In genomic region chr7:3544202-3544601, GRCh38 we compare ENCODE assay signal across 34 cellular contexts.
DNase-seq lines count a peak whose midpoint lies in the region; ATAC-seq and TF ChIP-seq lines count a peak whose summit lies in the region.
"Had no signal": no experiment of that assay in that cellular context is flagged by ENCODE, and none has a peak within 500 bp of the region (broad histone marks: within the 10 kb centered on the region; RNA-seq: fewer than 3 reads in every experiment).

No MANE protein-coding gene starts in this region.

- H3K9me3 ChIP-seq in Loucy (ENCODE audit: insufficient read depth, low read depth, low read length) (no peaks in the 10 kb centered on the region), neural progenitor cell (ENCODE audit: low read depth) (no peaks in the 10 kb centered on the region)
- H3K9me3 ChIP-seq: colonic mucosa, SJSA1, suprapubic skin had no signal

- H3F3A ChIP-seq in Loucy (ENCODE audit: low read depth): no peaks in the 10 kb centered on the region
- H3F3A ChIP-seq in neural progenitor cell (ENCODE audit: low read depth): no peaks in the 10 kb centered on the region

- H3K4me3 Mint-ChIP-seq in chondrocyte (ENCODE audit: unreplicated experiment): no peak overlapping the region
- no peak overlapping the region for H3K4me3 Mint-ChIP-seq in neural progenitor cell
- H3K4me3 Mint-ChIP-seq in osteocyte (ENCODE audit: unreplicated experiment): no peak overlapping the region
- H3K4me3 Mint-ChIP-seq: activated CD4-positive, alpha-beta T cell treated with anti-CD3 and anti-CD28 coated beads, Interleukin-2, amount 10 ng/mL, durations not matched to agents 7 days and 5 days; activated naive CD8-positive, alpha-beta T cell treated with anti-CD3 and anti-CD28 coated beads for 36 hours; CD4-positive, CD25-positive, alpha-beta regulatory T cell; naive thymus-derived CD4-positive, alpha-beta T cell had no signal

- H3K27me3 Mint-ChIP-seq in chondrocyte (ENCODE audit: low read depth) (no peaks in the 10 kb centered on the region), neural progenitor cell (ENCODE audit: insufficient read depth, low read depth) (no peaks in the 10 kb centered on the region), osteocyte (ENCODE audit: unreplicated experiment) (no peaks in the 10 kb centered on the region)
- H3K27me3 Mint-ChIP-seq: activated CD4-positive, alpha-beta T cell treated with anti-CD3 and anti-CD28 coated beads, Interleukin-2, amount 10 ng/mL, durations not matched to agents 7 days and 5 days; activated naive CD8-positive, alpha-beta T cell treated with anti-CD3 and anti-CD28 coated beads for 36 hours had no signal

- H3K4me3 ChIP-seq in Loucy (ENCODE audit: low read length, poor library complexity, severe bottlenecking): no peak overlapping the region
- H3K4me3 ChIP-seq in neural progenitor cell: no peak overlapping the region
- H3K4me3 ChIP-seq: colonic mucosa, SJSA1, skin epidermis, suprapubic skin had no signal

- H3K36me3 ChIP-seq in Loucy (ENCODE audit: insufficient read depth, low read length) (no peaks in the 10 kb centered on the region), neural progenitor cell (no peaks in the 10 kb centered on the region)
- H3K36me3 ChIP-seq: colonic mucosa, suprapubic skin had no signal

- no peaks in the 10 kb centered on the region for H3K9me2 ChIP-seq in Loucy (replicated peaks; ENCODE audit: low read depth, low read length)

- H3K27me3 ChIP-seq in Loucy (ENCODE audit: insufficient read depth, low read length, poor library complexity, severe bottlenecking) (no peaks in the 10 kb centered on the region), neural progenitor cell (no peaks in the 10 kb centered on the region)
- H3K27me3 ChIP-seq: colonic mucosa, SJSA1, suprapubic skin had no signal

- H4K20me1 ChIP-seq in Loucy (ENCODE audit: insufficient read depth, low read length, poor library complexity, severe bottlenecking) (no peaks in the 10 kb centered on the region), neural progenitor cell (ENCODE audit: low read depth) (no peaks in the 10 kb centered on the region)

- H3K4me2 ChIP-seq in Loucy (ENCODE audit: low read depth, low read length, poor library complexity, severe bottlenecking) (no peak overlapping the region), neural progenitor cell (no peak overlapping the region)

- TF ChIP-seq CTCF in Loucy (conservative IDR thresholded peaks at IDR 0.05; ENCODE audit: low read length) (peak; percentile 32), chondrocyte (IDR thresholded peaks at IDR 0.05) (peak; percentile 18), neural progenitor cell (IDR thresholded peaks at IDR 0.05) (peak; percentile 63), osteocyte (IDR thresholded peaks at IDR 0.05) (no peak), omental fat pad (IDR thresholded peaks at IDR 0.05) (no peak)

- no peak overlapping the region for H3K27ac ChIP-seq in neural progenitor cell
- H3K27ac ChIP-seq: colonic mucosa, RWPE1, SJSA1, skin epidermis, suprapubic skin, VCaP had no signal

- H2AFZ ChIP-seq in Loucy (ENCODE audit: low read length) (no peak overlapping the region), neural progenitor cell (replicated peaks) (no peak overlapping the region)

- no peaks in the 10 kb centered on the region for H3K36me3 Mint-ChIP-seq in chondrocyte (ENCODE audit: low read depth)
- H3K36me3 Mint-ChIP-seq in neural progenitor cell: no peaks in the 10 kb centered on the region
- no peaks in the 10 kb centered on the region for H3K36me3 Mint-ChIP-seq in osteocyte (ENCODE audit: unreplicated experiment)
- H3K36me3 Mint-ChIP-seq: activated naive CD8-positive, alpha-beta T cell treated with anti-CD3 and anti-CD28 coated beads for 36 hours; CD4-positive, CD25-positive, alpha-beta regulatory T cell; naive thymus-derived CD4-positive, alpha-beta T cell had no signal

- H3K4me1 Mint-ChIP-seq in chondrocyte (ENCODE audit: low read depth) (peaks cover 7% of the 10 kb centered on the region), neural progenitor cell (peaks cover 7% of the 10 kb centered on the region), osteocyte (ENCODE audit: unreplicated experiment) (peaks cover 4% of the 10 kb centered on the region)
- H3K4me1 Mint-ChIP-seq: activated CD4-positive, alpha-beta T cell treated with anti-CD3 and anti-CD28 coated beads, Interleukin-2, amount 10 ng/mL, durations not matched to agents 7 days and 5 days; activated naive CD8-positive, alpha-beta T cell treated with anti-CD3 and anti-CD28 coated beads for 36 hours; CD4-positive, CD25-positive, alpha-beta regulatory T cell had no signal

- DNase-seq in NCI-H82 (lab: John Stamatoyannopoulos, UW): peak; percentile 4
- DNase-seq in NCI-H82 treated with DMSO at 0.1 percent for 48 hours (lab: John Stamatoyannopoulos, UW; ENCODE audit: unreplicated experiment): no peak
- no peak for DNase-seq in chondrocyte (ENCODE audit: low spot score)
- peak; percentile 44 for DNase-seq in neural progenitor cell (ENCODE audit: low spot score)
- no peak for DNase-seq in osteocyte (ENCODE audit: extremely low spot score, unreplicated experiment)
- DNase-seq in effector CD8-positive, alpha-beta T cell (lab: John Stamatoyannopoulos, UW): no peak
- DNase-seq in omental fat pad (ENCODE audit: low spot score): no peak
- DNase-seq: 8988T; activated CD4-positive, alpha-beta T cell treated with anti-CD3 and anti-CD28 coated beads, Interleukin-2, amount 10 ng/mL, durations not matched to agents 7 days and 5 days; activated gamma-delta T cell; activated naive CD8-positive, alpha-beta T cell treated with anti-CD3 and anti-CD28 coated beads for 36 hours; activated T-cell treated with anti-CD3 and anti-CD28 coated beads, Interleukin-2, amount 50 U/mL, for 1 hour; anterior cingulate cortex; CD4-positive, CD25-positive, alpha-beta regulatory T cell; colonic mucosa; DMS79 treated with DMSO at 0.1 percent for 48 hours; effector memory CD4-positive, alpha-beta T cell; islet precursor cell; midbrain; naive thymus-derived CD4-positive, alpha-beta T cell; NCI-H1048; NCI-H1694 treated with DMSO at 0.1 percent for 48 hours; NCI-H446; NCI-H748 treated with DMSO at 0.1 percent for 48 hours; occipital lobe; stimulated activated naive CD4-positive, alpha-beta T cell treated with Interleukin-2 at 50 U/mL for 16 hours; T1000 had no signal

- H3K9ac ChIP-seq in Loucy (ENCODE audit: low read depth, low read length, poor library complexity, severe bottlenecking) (no peak overlapping the region), neural progenitor cell (no peak overlapping the region)

- H3K79me2 ChIP-seq in Loucy (ENCODE audit: insufficient read depth, low read length) (no peaks in the 10 kb centered on the region), neural progenitor cell (ENCODE audit: low read depth) (no peaks in the 10 kb centered on the region)

- H3K9me3 Mint-ChIP-seq in chondrocyte (ENCODE audit: low read depth) (no peaks in the 10 kb centered on the region), neural progenitor cell (no peaks in the 10 kb centered on the region), osteocyte (ENCODE audit: unreplicated experiment) (no peaks in the 10 kb centered on the region)
- H3K9me3 Mint-ChIP-seq: activated CD4-positive, alpha-beta T cell treated with anti-CD3 and anti-CD28 coated beads, Interleukin-2, amount 10 ng/mL, durations not matched to agents 7 days and 5 days; activated naive CD8-positive, alpha-beta T cell treated with anti-CD3 and anti-CD28 coated beads for 36 hours; CD4-positive, CD25-positive, alpha-beta regulatory T cell had no signal

- no peak overlapping the region for H3K27ac Mint-ChIP-seq in chondrocyte (ENCODE audit: unreplicated experiment)
- H3K27ac Mint-ChIP-seq in neural progenitor cell: no peak overlapping the region
- no peak overlapping the region for H3K27ac Mint-ChIP-seq in osteocyte (ENCODE audit: unreplicated experiment)
- H3K27ac Mint-ChIP-seq: activated CD4-positive, alpha-beta T cell treated with anti-CD3 and anti-CD28 coated beads, Interleukin-2, amount 10 ng/mL, durations not matched to agents 7 days and 5 days; activated naive CD8-positive, alpha-beta T cell treated with anti-CD3 and anti-CD28 coated beads for 36 hours; CD4-positive, CD25-positive, alpha-beta regulatory T cell; naive thymus-derived CD4-positive, alpha-beta T cell had no signal

- no peak for ATAC-seq in omental fat pad (ENCODE audit: low FRiP score)
- ATAC-seq: esophagus mucosa; naive thymus-derived CD4-positive, alpha-beta T cell had no signal

- H3K4me1 ChIP-seq in Loucy (ENCODE audit: insufficient read depth, low read length, poor library complexity, severe bottlenecking): no peaks in the 10 kb centered on the region
- H3K4me1 ChIP-seq in neural progenitor cell: peaks cover 9% of the 10 kb centered on the region
- H3K4me1 ChIP-seq: colonic mucosa, SJSA1, suprapubic skin had no signal

Comparison
In these comparisons a context has a peak if more than half of its experiments do, and no peak if none do; other contexts are left out.
1. DNase-seq: peak in NCI-H82 (single experiment) and neural progenitor cell (single experiment); none in NCI-H82 treated with DMSO at 0.1 percent for 48 hours (single experiment), chondrocyte (single experiment), osteocyte (single experiment), effector CD8-positive, alpha-beta T cell (single experiment) and omental fat pad (single experiment).
2. CTCF ChIP-seq: peak in Loucy (single experiment), chondrocyte (single experiment) and neural progenitor cell (single experiment); none in osteocyte (single experiment) and omental fat pad (0 of 3).